Comparison of ENCODE assay signal across 24 cellular contexts in genomic region chr7:117163101-117163500, GRCh38.
A peak's percentile ranks its signal among the peaks of the same experiment; 100 is the strongest.
DNase-seq lines count a peak whose midpoint lies in the region; ATAC-seq and TF ChIP-seq lines count a peak whose summit lies in the region.
"Had no signal": no experiment of that assay in that cellular context is flagged by ENCODE, and none has a peak within 500 bp of the region (broad histone marks: within the 10 kb centered on the region; RNA-seq: fewer than 3 reads in every experiment).

No MANE protein-coding gene starts in this region.

- ATAC-seq in HG03520 (IDR thresholded peaks at IDR 0.05; ENCODE audit: unreplicated experiment) (no peak), HG03196 (IDR thresholded peaks at IDR 0.05; ENCODE audit: unreplicated experiment) (no peak)

- TF ChIP-seq POLR2A in stomach (IDR thresholded peaks at IDR 0.05) = no peak

- TF ChIP-seq CTCF in astrocyte of the spinal cord (IDR thresholded peaks at IDR 0.05; ENCODE audit: low read depth, low read length) (no peak), stomach (IDR thresholded peaks at IDR 0.05) (no peak)

- H3K4me3 ChIP-seq in astrocyte of the spinal cord (ENCODE audit: low read depth, low read length) = no peak overlapping the region
- no peak overlapping the region for H3K4me3 ChIP-seq in stomach
- H3K4me3 ChIP-seq: PC-9 had no signal

- intact Hi-C loops in stomach (cut with DNase I; ENCODE audit: low total_unique reads) = no loop called here

- in situ Hi-C loops in astrocyte of the spinal cord (cut with HindIII; ENCODE audit: low sequenced_read_pairs) = no loop called here

- peaks cover 0 to 11% (median 3%) of the 10 kb centered on the region in 4 donors for H3K4me1 ChIP-seq in stomach

- no peak for TF ChIP-seq EP300 in stomach (IDR thresholded peaks at IDR 0.05)

- no peaks in the 10 kb centered on the region for H3K36me3 ChIP-seq in stomach

- H3K27me3 ChIP-seq in stomach = no peaks in the 10 kb centered on the region

- DNase-seq in EL (peak; percentile 28), ELR (ENCODE audit: low read depth) (peak; percentile 59), NCI-H1694 (lab: John Stamatoyannopoulos, UW) (peak; percentile 54), astrocyte of the spinal cord (ENCODE audit: low read depth, low spot score) (peak; percentile 13), stomach (no peak)
- DNase-seq: C1 segment of cervical spinal cord; CD4-positive, alpha-beta memory T cell; COR-L47; DMS79 treated with DMSO at 0.1 percent for 48 hours; GOT3; HCEC 1CT; Karpas-422; NCI-H1092 treated with DMSO at 0.1 percent for 48 hours; NCI-H146; NCI-H2029 treated with DMSO at 0.1 percent for 48 hours; NCI-H226; NCI-H510A; NK-92 treated with Interleukin-12 subunit alpha and Interleukin-12 subunit beta, amount 100 ng/mL, for 24 hours; PC-9; Right ventricle myocardium superior; RPMI8226; T-helper 9 cell had no signal

- H3K9me3 ChIP-seq in stomach = no peaks in the 10 kb centered on the region

- WGBS in stomach, 5 donors = 85 to 94% (median 93%) methylated on average over 2 of the region's 2 CpGs

- no peak overlapping the region for H3K27ac ChIP-seq in stomach
- H3K27ac ChIP-seq: PC-9 had no signal
